15 cellular contexts compared by ENCODE assay signal in genomic region chr6:152096863-152097496, GRCh38.
DNase-seq lines count a peak whose midpoint lies in the region; ATAC-seq, FAIRE-seq and TF ChIP-seq lines count a peak whose summit lies in the region.
"Had no signal": no experiment of that assay in that cellular context is flagged by ENCODE, and none has a peak within 500 bp of the region (broad histone marks: within the 10 kb centered on the region; RNA-seq: fewer than 3 reads in every experiment).

No MANE protein-coding gene starts in this region.

- H3K4me1 Mint-ChIP-seq in HFFc6 (ENCODE audit: low read depth) (peaks cover 91% of the 10 kb centered on the region), astrocyte (ENCODE audit: low read depth, unreplicated experiment) (peaks cover 27% of the 10 kb centered on the region)

- no peak for TF ChIP-seq POLR2A in A549 (IDR thresholded peaks at IDR 0.05; ENCODE audit: low read length)

- H3K27me3 Mint-ChIP-seq in HFFc6 (ENCODE audit: insufficient read depth) (peaks cover 3% of the 10 kb centered on the region; the same call in 1 of the 2 replicates), astrocyte (ENCODE audit: low read depth, unreplicated experiment) (no peaks in the 10 kb centered on the region)
- H3K27me3 Mint-ChIP-seq: memory B cell had no signal

- peaks cover 16% of the 10 kb centered on the region for H3K36me3 Mint-ChIP-seq in HFFc6 (ENCODE audit: low read depth)
- H3K36me3 Mint-ChIP-seq in astrocyte (ENCODE audit: low read depth, unreplicated experiment): peaks cover 2% of the 10 kb centered on the region

- peak overlapping the region; percentile 38 for H3K4me2 ChIP-seq in A549
- peak overlapping the region; percentile 42 for H3K4me2 ChIP-seq in astrocyte (ENCODE audit: low read length)
- H3K4me2 ChIP-seq in hepatocyte: peak overlapping the region; percentile 10

- CTCF ChIA-PET in A549 (lab: Yijun Ruan, JAX): no interaction called here

- H3K4me3 Mint-ChIP-seq in HFFc6: peak overlapping the region; percentile 61
- no peak overlapping the region for H3K4me3 Mint-ChIP-seq in astrocyte (ENCODE audit: unreplicated experiment)
- H3K4me3 Mint-ChIP-seq: memory B cell had no signal

- H3K4me1 ChIP-seq in A549 (peaks cover 33% of the 10 kb centered on the region; the same call in 2 of the 3 replicates), astrocyte (ENCODE audit: insufficient read depth, low read length) (peaks cover 37% of the 10 kb centered on the region), hepatocyte (ENCODE audit: insufficient read depth) (peaks cover 12% of the 10 kb centered on the region)
- H3K4me1 ChIP-seq: BE2C had no signal

- no peaks in the 10 kb centered on the region for H3K27me3 ChIP-seq in astrocyte (ENCODE audit: insufficient read depth, low read length)
- H3K27me3 ChIP-seq in hepatocyte: no peaks in the 10 kb centered on the region
- H3K27me3 ChIP-seq: BE2C had no signal

- no peak overlapping the region for H3K4me3 ChIP-seq in A549
- no peak overlapping the region for H3K4me3 ChIP-seq in astrocyte (ENCODE audit: insufficient read depth, low read depth, low read length)
- H3K4me3 ChIP-seq in hepatocyte: no peak overlapping the region
- H3K4me3 ChIP-seq: skin epidermis had no signal

- ATAC-seq in A549 (no peak), HG03025 (IDR thresholded peaks at IDR 0.05; ENCODE audit: low FRiP score, unreplicated experiment) (no peak)

- DNase-seq in A549 (ENCODE audit: low read depth in 1 of 2, low spot score in 1 of 2) (peak in 1 of 2 experiments; percentile 4), HFFc6 (peak; percentile 80), astrocyte (ENCODE audit: low read depth) (peak; percentile 84), hepatocyte (ENCODE audit: low spot score) (no peak), posterior cingulate gyrus (no peak), DMS153 (lab: John Stamatoyannopoulos, UW) (no peak), NCI-H2227 treated with DMSO at 0.1 percent for 48 hours (lab: John Stamatoyannopoulos, UW) (no peak)
- DNase-seq: activated CD4-positive, alpha-beta T cell treated with anti-CD3 and anti-CD28 coated beads for 48 hours; activated naive CD4-positive, alpha-beta T cell treated with anti-CD3 and anti-CD28 coated beads, Interleukin-2, amount 50 U/mL, for 16 hours; BE2C; foreskin melanocyte; NCI-H187 treated with DMSO at 0.1 percent for 48 hours had no signal

- intact Hi-C loops in posterior cingulate gyrus (cut with DNase I): no loop called here

- TF ChIP-seq RAD21 in A549 (conservative IDR thresholded peaks at IDR 0.05 in 1 of 2, IDR thresholded peaks at IDR 0.05 in 1 of 2): no peak

- no peaks in the 10 kb centered on the region for H3K9me2 ChIP-seq in hepatocyte (replicated peaks; ENCODE audit: insufficient read depth)

- H3K9ac ChIP-seq in astrocyte (ENCODE audit: low read length): peak overlapping the region; percentile 6

- H3K79me2 ChIP-seq in astrocyte (ENCODE audit: insufficient read depth, low read length) (no peaks in the 10 kb centered on the region), hepatocyte (no peaks in the 10 kb centered on the region)

- TF ChIP-seq EP300 in A549 (IDR thresholded peaks at IDR 0.05): no peak

- peak overlapping the region; percentile 59 to 75; a peak in 5 of 6 replicates for H3K27ac ChIP-seq in A549
- H3K27ac ChIP-seq in astrocyte (ENCODE audit: low read depth, low read length): peak overlapping the region; percentile 63
- H3K27ac ChIP-seq in hepatocyte: peak overlapping the region; percentile 21

- 45% methylated on average over 5 of the region's 5 CpGs for WGBS in A549 (ENCODE audit: missing lambda C conversion rate)
- 37% methylated on average over 5 of the region's 5 CpGs for WGBS in hepatocyte (ENCODE audit: low lambda C conversion rate, missing lambda C conversion rate)

- H3K27ac Mint-ChIP-seq in HFFc6 (peak overlapping the region; percentile 86), astrocyte (ENCODE audit: unreplicated experiment) (no peak overlapping the region)
- H3K27ac Mint-ChIP-seq: memory B cell had no signal

- TF ChIP-seq CTCF in A549 (IDR thresholded peaks at IDR 0.05) (no peak), HFFc6 (IDR thresholded peaks at IDR 0.05) (0 out of 2 replicates have a peak, but pooled peaks have one; percentile 2), astrocyte (IDR thresholded peaks at IDR 0.05; ENCODE audit: insufficient read depth, low read depth, low read length) (no peak), hepatocyte (IDR thresholded peaks at IDR 0.05; ENCODE audit: poor library complexity) (peak; percentile 19)

- FAIRE-seq in A549 (lab: Jason Lieb, UNC) (no peak), astrocyte (lab: Jason Lieb, UNC) (no peak)

- H2AFZ ChIP-seq in astrocyte (ENCODE audit: low read depth, low read length) (no peak overlapping the region), hepatocyte (no peak overlapping the region)

- H4K20me1 ChIP-seq in astrocyte (ENCODE audit: insufficient read depth, low read length) (no peaks in the 10 kb centered on the region), hepatocyte (ENCODE audit: insufficient read depth, poor library complexity, severe bottlenecking) (no peaks in the 10 kb centered on the region)

- no peaks in the 10 kb centered on the region for H3K36me3 ChIP-seq in astrocyte (ENCODE audit: insufficient read depth, low read length)
- no peaks in the 10 kb centered on the region for H3K36me3 ChIP-seq in hepatocyte (replicated peaks; ENCODE audit: insufficient read depth, low read depth)
- H3K36me3 ChIP-seq: BE2C had no signal

- peaks cover 7% of the 10 kb centered on the region; the same call in 2 of the 3 replicates for H3K9me3 ChIP-seq in A549
- H3K9me3 ChIP-seq in astrocyte (ENCODE audit: insufficient read depth, low read depth, low read length): no peaks in the 10 kb centered on the region
- H3K9me3 ChIP-seq in hepatocyte (ENCODE audit: low read depth): no peaks in the 10 kb centered on the region
- H3K9me3 ChIP-seq: BE2C had no signal

- POLR2A ChIA-PET in A549 (lab: Yijun Ruan, JAX): no interaction called here

- H3K9me3 Mint-ChIP-seq in HFFc6 (peaks cover 13% of the 10 kb centered on the region; the same call in 1 of the 2 replicates), astrocyte (ENCODE audit: unreplicated experiment) (peaks cover 14% of the 10 kb centered on the region)
- H3K9me3 Mint-ChIP-seq: memory B cell had no signal

TF ChIP-seq in A549, 52 proteins besides CTCF, POLR2A, EP300 and RAD21:
- TF ChIP-seq RNF2 (IDR thresholded peaks at IDR 0.05; ENCODE audit: borderline replicate concordance, low read depth) (no peak), SREBF2 (IDR thresholded peaks at IDR 0.05) (no peak), BCL3 (IDR thresholded peaks at IDR 0.05) (no peak), JUN (IDR thresholded peaks at IDR 0.05) (no peak), ZC3H11A (IDR thresholded peaks at IDR 0.05) (no peak), MYC (IDR thresholded peaks at IDR 0.05; ENCODE audit: borderline replicate concordance, low read length) (no peak), POLR2AphosphoS2 (conservative IDR thresholded peaks at IDR 0.05; ENCODE audit: low read length) (no peak), JUNB (IDR thresholded peaks at IDR 0.05) (peak; percentile 24; the same call in 1 of the 2 replicates), CEBPB (IDR thresholded peaks at IDR 0.05) (peak; percentile 7 to 39; a peak in 1 of 4 replicates)
TF ChIP-seq in A549: peak in this region for 2.

Comparison
In these comparisons a context has a peak if more than half of its experiments do, and no peak if none do; other contexts are left out.
1. DNase-seq: peak in HFFc6 (single experiment) and astrocyte (single experiment); none in hepatocyte (single experiment), posterior cingulate gyrus (0 of 10), DMS153 (single experiment) and NCI-H2227 treated with DMSO at 0.1 percent for 48 hours (single experiment).
2. CTCF ChIP-seq: peak in HFFc6 (single experiment) and hepatocyte (single experiment); none in A549 (single experiment) and astrocyte (single experiment).
3. Peak in every context shown above with its lines, with median percentiles within 50 percentile points of each other: H3K27ac ChIP-seq and H3K4me2 ChIP-seq.